Comparison of ENCODE assay signal across 28 cellular contexts in the genomic region with DNA sequence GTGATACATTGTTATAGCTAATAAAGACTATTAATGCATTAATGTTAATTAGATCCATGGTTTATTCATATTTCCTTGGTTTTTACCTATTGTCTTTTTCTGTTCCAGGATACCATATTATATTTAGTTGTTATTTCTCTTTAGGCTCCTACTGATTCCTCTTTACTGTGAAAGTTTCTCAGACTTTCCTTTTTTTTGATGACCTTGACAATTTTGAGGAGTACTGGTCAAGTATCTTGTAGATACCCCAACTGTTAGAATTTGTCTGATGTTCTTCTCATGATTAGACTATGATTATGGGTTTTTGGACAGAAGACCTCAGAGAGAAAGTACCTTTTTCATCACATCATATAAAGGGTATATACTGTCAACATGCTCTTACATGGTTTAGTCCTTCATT.
"Had no signal": no experiment of that assay in that cellular context is flagged by ENCODE, and none has a peak within 500 bp of the region (broad histone marks: within the 10 kb centered on the region; RNA-seq: fewer than 3 reads in every experiment).

No MANE protein-coding gene starts in this region.

- H3K4me1 Mint-ChIP-seq: neural progenitor cell; stimulated activated naive B cell treated with anti-CD40 and anti-IgM and Interleukin-4, amounts not matched to agents 10 μg/mL and 1 μg/mL and 100 μg/mL, for 72 hours had no signal

- ATAC-seq: natural killer cell; sciatic nerve; stimulated activated naive B cell treated with anti-CD40 and anti-IgM and Interleukin-4, amounts not matched to agents 10 μg/mL and 1 μg/mL and 100 μg/mL, for 72 hours; stimulated activated naive CD8-positive, alpha-beta T cell treated with anti-CD3 and anti-CD28 coated beads, Interleukin-15, Interleukin-2, amounts not matched to agents 100 U/mL and 50 U/mL, for 24 hours; upper lobe of right lung had no signal

- H3K27ac ChIP-seq: hepatocyte, left ventricle myocardium inferior, neutrophil, parathyroid adenoma, right atrium auricular region, skin epidermis, stomach, thoracic aorta, tibial artery, upper lobe of right lung had no signal

- H3K27me3 ChIP-seq: hepatocyte, neural progenitor cell, neutrophil, right atrium auricular region, stomach, tibial artery, upper lobe of right lung had no signal

- H3K9me3 ChIP-seq: left ventricle myocardium inferior, neutrophil, right atrium auricular region, stomach, thoracic aorta, tibial artery, upper lobe of right lung had no signal

- H3K27ac Mint-ChIP-seq: neural progenitor cell; stimulated activated naive B cell treated with anti-CD40 and anti-IgM and Interleukin-4, amounts not matched to agents 10 μg/mL and 1 μg/mL and 100 μg/mL, for 72 hours had no signal

- H3K4me2 ChIP-seq: hepatocyte, neural progenitor cell had no signal

- H3K4me1 ChIP-seq: left ventricle myocardium inferior, neural progenitor cell, parathyroid adenoma, right atrium auricular region, tibial artery, upper lobe of right lung had no signal

- FAIRE-seq: urothelium cell line had no signal

- H3K4me3 Mint-ChIP-seq: mesothelial cell of epicardium; naive B cell; natural killer cell; nephron progenitor cell; neural progenitor cell; stimulated activated naive B cell treated with anti-CD40 and anti-IgM and Interleukin-4, amounts not matched to agents 10 μg/mL and 1 μg/mL and 100 μg/mL, for 72 hours had no signal

- DNase-seq: islet precursor cell; left ventricle myocardium inferior; mesendoderm; naive B cell; natural killer cell; nephron progenitor cell; occipital lobe; stimulated activated CD4-positive, alpha-beta T cell treated with anti-CD3 and anti-CD28 coated beads, Interleukin-12 subunit alpha, Interleukin-12 subunit beta, amount 100 ng/mL, for 4 hours; stimulated activated CD4-positive, alpha-beta T cell treated with anti-CD3 and anti-CD28 coated beads, Interleukin-15, amount 100 ng/mL, for 24 hours; stimulated activated CD4-positive, alpha-beta T cell treated with anti-CD3 and anti-CD28 coated beads, Interleukin-2, amount 100 ng/mL, for 24 hours; stimulated activated CD4-positive, alpha-beta T cell treated with anti-CD3 and anti-CD28 coated beads, Interleukin-4, amount 100 ng/mL, for 1 hour; stimulated activated naive B cell treated with anti-CD40 and anti-IgM and Interleukin-4, amounts not matched to agents 10 μg/mL and 1 μg/mL and 100 μg/mL, for 72 hours; stimulated activated naive CD8-positive, alpha-beta T cell treated with anti-CD3 and anti-CD28 coated beads, Interleukin-15, Interleukin-2, amounts not matched to agents 100 U/mL and 50 U/mL, for 24 hours; stomach; tibial artery; trophoblast cell; upper lobe of right lung had no signal

- H3K4me3 ChIP-seq: hepatocyte, left ventricle myocardium inferior, lung, neural progenitor cell, right atrium auricular region, skin epidermis, stomach, thoracic aorta, tibial artery, upper lobe of right lung had no signal

- H3K27me3 Mint-ChIP-seq: naive B cell; stimulated activated naive B cell treated with anti-CD40 and anti-IgM and Interleukin-4, amounts not matched to agents 10 μg/mL and 1 μg/mL and 100 μg/mL, for 72 hours had no signal
